In the genomic region with DNA sequence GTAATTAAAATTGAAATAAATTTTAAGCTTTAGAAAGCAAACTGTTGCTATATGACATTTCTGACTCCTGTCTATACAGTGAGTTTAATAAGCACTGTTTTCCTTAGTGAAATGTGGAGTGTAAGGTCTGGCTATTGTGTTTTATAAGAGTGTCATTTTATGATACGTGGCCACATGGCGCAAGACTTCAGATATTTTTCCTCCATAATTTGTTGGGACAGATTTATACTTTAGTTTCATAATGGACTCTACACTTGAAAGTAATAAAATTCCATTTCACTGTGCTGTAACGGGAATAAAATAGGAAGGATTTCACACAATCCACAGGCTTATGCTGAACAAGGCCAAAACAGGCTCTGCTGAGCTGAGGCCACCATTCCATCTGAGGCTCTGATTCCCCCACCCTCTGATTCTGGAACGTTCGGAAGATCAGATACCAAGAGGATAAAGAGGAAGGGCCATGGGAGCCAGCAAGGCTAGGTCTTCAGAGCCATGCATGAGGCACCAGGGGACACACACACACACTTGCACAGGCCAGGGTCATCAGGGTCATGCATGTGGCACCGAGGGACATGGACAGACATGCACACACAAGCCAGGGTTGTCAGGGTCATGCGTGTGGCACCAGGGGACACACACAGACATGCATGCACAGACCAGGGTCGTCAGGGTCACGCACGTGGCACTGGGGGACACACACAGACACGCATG, we compare ENCODE assay signal across 1 cellular context.
TF ChIP-seq lines count a peak whose summit lies in the region.

No MANE protein-coding gene starts in this region.

TF ChIP-seq in IMR-90, 13 proteins besides CTCF, POLR2A, EP300 and RAD21:
- TF ChIP-seq FOS (IDR thresholded peaks at IDR 0.05; ENCODE audit: low read depth, low read length) (no peak), SMC3 (IDR thresholded peaks at IDR 0.05; ENCODE audit: low read depth, low read length) (no peak), CHD1 (IDR thresholded peaks at IDR 0.05; ENCODE audit: low read depth, low read length) (no peak), RCOR1 (IDR thresholded peaks at IDR 0.05; ENCODE audit: insufficient replicate concordance, low read length) (no peak), MAFK (IDR thresholded peaks at IDR 0.05; ENCODE audit: low read depth, low read length) (no peak), MXI1 (IDR thresholded peaks at IDR 0.05; ENCODE audit: borderline replicate concordance, low read depth, low read length) (no peak), MAZ (IDR thresholded peaks at IDR 0.05; ENCODE audit: borderline replicate concordance, low read depth, low read length) (no peak), RFX5 (IDR thresholded peaks at IDR 0.05; ENCODE audit: low read depth, low read length) (no peak), NFE2L2 (IDR thresholded peaks at IDR 0.05; ENCODE audit: low read depth, low read length) (no peak), BHLHE40 (IDR thresholded peaks at IDR 0.05; ENCODE audit: low read depth, low read length) (no peak), CEBPB (IDR thresholded peaks at IDR 0.05; ENCODE audit: low read depth, low read length) (no peak)
- TF ChIP-seq, protein P1, sequence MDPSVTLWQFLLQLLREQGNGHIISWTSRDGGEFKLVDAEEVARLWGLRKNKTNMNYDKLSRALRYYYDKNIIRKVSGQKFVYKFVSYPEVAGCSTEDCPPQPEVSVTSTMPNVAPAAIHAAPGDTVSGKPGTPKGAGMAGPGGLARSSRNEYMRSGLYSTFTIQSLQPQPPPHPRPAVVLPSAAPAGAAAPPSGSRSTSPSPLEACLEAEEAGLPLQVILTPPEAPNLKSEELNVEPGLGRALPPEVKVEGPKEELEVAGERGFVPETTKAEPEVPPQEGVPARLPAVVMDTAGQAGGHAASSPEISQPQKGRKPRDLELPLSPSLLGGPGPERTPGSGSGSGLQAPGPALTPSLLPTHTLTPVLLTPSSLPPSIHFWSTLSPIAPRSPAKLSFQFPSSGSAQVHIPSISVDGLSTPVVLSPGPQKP (IDR thresholded peaks at IDR 0.05; ENCODE audit: borderline replicate concordance, low read depth, low read length), result no peak
- TF ChIP-seq, protein P2, sequence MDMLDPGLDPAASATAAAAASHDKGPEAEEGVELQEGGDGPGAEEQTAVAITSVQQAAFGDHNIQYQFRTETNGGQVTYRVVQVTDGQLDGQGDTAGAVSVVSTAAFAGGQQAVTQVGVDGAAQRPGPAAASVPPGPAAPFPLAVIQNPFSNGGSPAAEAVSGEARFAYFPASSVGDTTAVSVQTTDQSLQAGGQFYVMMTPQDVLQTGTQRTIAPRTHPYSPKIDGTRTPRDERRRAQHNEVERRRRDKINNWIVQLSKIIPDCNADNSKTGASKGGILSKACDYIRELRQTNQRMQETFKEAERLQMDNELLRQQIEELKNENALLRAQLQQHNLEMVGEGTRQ (IDR thresholded peaks at IDR 0.05; ENCODE audit: low read depth, low read length), result no peak
